Comparison of ENCODE assay signal across 14 cellular contexts in genomic region chr7:150519310-150519709, GRCh38. TPM values are rescaled to one million over a fixed set of nuclear protein-coding genes. Genes with fewer than 3 reads are reported as not detected.
A peak's percentile ranks its signal among the peaks of the same experiment; 100 is the strongest.
DNase-seq lines count a peak whose midpoint lies in the region; ATAC-seq and TF ChIP-seq lines count a peak whose summit lies in the region.
"Had no signal": no experiment of that assay in that cellular context is flagged by ENCODE, and none has a peak within 500 bp of the region (broad histone marks: within the 10 kb centered on the region; RNA-seq: fewer than 3 reads in every experiment).

No MANE protein-coding gene starts in this region.

- H3K27me3 Mint-ChIP-seq in activated T-helper 17 cell treated with anti-CD3 and anti-CD28 coated beads, Interleukin-2, amount 50 U/mL, for 72 hours, result no peaks in the 10 kb centered on the region
- H3K27me3 Mint-ChIP-seq in type B pancreatic cell, result peaks cover 13% of the 10 kb centered on the region

- H3K9me3 Mint-ChIP-seq in activated T-helper 17 cell treated with anti-CD3 and anti-CD28 coated beads, Interleukin-2, amount 50 U/mL, for 72 hours, result peaks cover 4% of the 10 kb centered on the region
- no peaks in the 10 kb centered on the region for H3K9me3 Mint-ChIP-seq in type B pancreatic cell
- H3K9me3 Mint-ChIP-seq: activated B cell treated with CpG ODN at 0.5 μM for 24 hours had no signal

- no peak for TF ChIP-seq CTCF in left ventricle myocardium inferior (IDR thresholded peaks at IDR 0.05; ENCODE audit: borderline replicate concordance)
- TF ChIP-seq CTCF in lower lobe of right lung (IDR thresholded peaks at IDR 0.05), result no peak
- no peak for TF ChIP-seq CTCF in transverse colon (IDR thresholded peaks at IDR 0.05)
- no peak for TF ChIP-seq CTCF in type B pancreatic cell (conservative IDR thresholded peaks at IDR 0.05)
- no peak for TF ChIP-seq CTCF in GM20000 (IDR thresholded peaks at IDR 0.05; ENCODE audit: extremely low read depth, missing control alignments)

- H3K27ac Mint-ChIP-seq in activated T-helper 17 cell treated with anti-CD3 and anti-CD28 coated beads, Interleukin-2, amount 50 U/mL, for 72 hours, result peak overlapping the region; percentile 91
- no peak overlapping the region for H3K27ac Mint-ChIP-seq in type B pancreatic cell
- H3K27ac Mint-ChIP-seq: activated B cell treated with CpG ODN at 0.5 μM for 24 hours had no signal

- intact Hi-C loops in left ventricle myocardium inferior (cut with micrococcal nuclease) (no loop called here), Right ventricle myocardium superior (cut with DNase I) (no loop called here), lower lobe of right lung (cut with DNase I) (no loop called here), transverse colon (cut with DNase I; ENCODE audit: low total_unique reads) (no loop called here)

- no peak for ATAC-seq in Right ventricle myocardium superior (ENCODE audit: poor library complexity)
- no peak for ATAC-seq in activated T-helper 17 cell treated with anti-CD3 and anti-CD28 coated beads, Interleukin-2, amount 50 U/mL, for 72 hours (replicated peaks)
- ATAC-seq in lower lobe of right lung, result no peak

- H3K27me3 ChIP-seq in left ventricle myocardium inferior (ENCODE audit: low read depth), result no peaks in the 10 kb centered on the region
- H3K27me3 ChIP-seq in lower lobe of right lung (ENCODE audit: low read depth), result no peaks in the 10 kb centered on the region
- H3K27me3 ChIP-seq in transverse colon, result no peaks in the 10 kb centered on the region

- H3K36me3 ChIP-seq in left ventricle myocardium inferior (peaks cover 16% of the 10 kb centered on the region), lower lobe of right lung (peaks cover 15% of the 10 kb centered on the region), transverse colon (no peaks in the 10 kb centered on the region)

- DNase-seq in left ventricle myocardium inferior (no peak), Right ventricle myocardium superior (no peak), lower lobe of right lung (no peak), transverse colon (no peak), type B pancreatic cell (ENCODE audit: extremely low spot score, unreplicated experiment) (no peak), GM20000 (ENCODE audit: low spot score) (no peak)
- DNase-seq in stimulated activated CD4-positive, alpha-beta T cell treated with anti-CD3 and anti-CD28 coated beads, Interleukin-4, amount 100 ng/mL, for 1 hour, result no peak
- DNase-seq: activated B cell treated with CpG ODN at 0.5 μM for 24 hours; NCI-H187; NCI-H510A treated with DMSO at 0.1 percent for 48 hours; stimulated activated CD4-positive, alpha-beta T cell treated with anti-CD3 and anti-CD28 coated beads, Interleukin-2, amount 100 ng/mL, for 48 hours had no signal

- H3K36me3 Mint-ChIP-seq in activated T-helper 17 cell treated with anti-CD3 and anti-CD28 coated beads, Interleukin-2, amount 50 U/mL, for 72 hours (ENCODE audit: low read depth), result peaks cover 54% of the 10 kb centered on the region
- no peaks in the 10 kb centered on the region for H3K36me3 Mint-ChIP-seq in type B pancreatic cell

- in situ Hi-C loops in transverse colon (cut with MboI; ENCODE audit: low pct_ligation_motif_present in 1 of 4, low pct_unique_long_range_greater_than_20kb in 1 of 4, low sequenced_read_pairs in 3 of 4), result no loop called here

- no peak for TF ChIP-seq POLR2A in transverse colon (IDR thresholded peaks at IDR 0.05)

- TF ChIP-seq EP300 in transverse colon (IDR thresholded peaks at IDR 0.05; ENCODE audit: low read depth), result no peak

- H3K4me1 ChIP-seq in left ventricle myocardium inferior (no peaks in the 10 kb centered on the region), lower lobe of right lung (no peaks in the 10 kb centered on the region), transverse colon (peaks cover 0 to 5% (median 0%) of the 10 kb centered on the region in 4 donors)

- H3K27ac ChIP-seq in left ventricle myocardium inferior (replicated peaks) (peak overlapping the region; percentile 86), lower lobe of right lung (peak overlapping the region; percentile 83), transverse colon (peak overlapping the region in 3 of 4 donors; percentile 2 to 64 (median 7))
- H3K27ac ChIP-seq: SK-N-MC had no signal

- H3K4me3 ChIP-seq in left ventricle myocardium inferior, result peak overlapping the region; percentile 68
- peak overlapping the region; percentile 63 for H3K4me3 ChIP-seq in lower lobe of right lung
- H3K4me3 ChIP-seq in transverse colon, result peak overlapping the region in 2 of 4 donors; percentile 26 to 28
- H3K4me3 ChIP-seq: SK-N-MC had no signal

- H3K4me3 Mint-ChIP-seq in activated T-helper 17 cell treated with anti-CD3 and anti-CD28 coated beads, Interleukin-2, amount 50 U/mL, for 72 hours, result peak overlapping the region; percentile 93
- H3K4me3 Mint-ChIP-seq in type B pancreatic cell, result no peak overlapping the region
- H3K4me3 Mint-ChIP-seq: activated B cell treated with CpG ODN at 0.5 μM for 24 hours had no signal

- WGBS in transverse colon (ENCODE audit: low coverage in 1 of 2), 2 donors, result 80% methylated on average over 2 of the region's 2 CpGs

- H3K9me3 ChIP-seq in left ventricle myocardium inferior (replicated peaks), result peaks cover 5% of the 10 kb centered on the region
- no peaks in the 10 kb centered on the region for H3K9me3 ChIP-seq in lower lobe of right lung
- no peaks in the 10 kb centered on the region for H3K9me3 ChIP-seq in transverse colon

- peaks cover 20% of the 10 kb centered on the region for H3K4me1 Mint-ChIP-seq in activated T-helper 17 cell treated with anti-CD3 and anti-CD28 coated beads, Interleukin-2, amount 50 U/mL, for 72 hours
- no peaks in the 10 kb centered on the region for H3K4me1 Mint-ChIP-seq in type B pancreatic cell (ENCODE audit: unreplicated experiment)

RNA-seq across cellular contexts. Expression of gene GIMAP7, which starts 4.6 kb away (rescaled TPM):
- total RNA-seq in left ventricle myocardium inferior (16.8 TPM), Right ventricle myocardium superior (22.2 TPM), lower lobe of right lung (49.4 TPM), transverse colon (10 to 100 TPM in 1 of 4 donors, 1 to 10 TPM in 2, under 1 TPM in 1; 1.00 to 11.9 (median 6.1) TPM), type B pancreatic cell (ENCODE audit: low replicate concordance) (not detected in 2 replicates)
- total RNA-seq in activated T-helper 17 cell treated with anti-CD3 and anti-CD28 coated beads, Interleukin-2, amount 50 U/mL, for 72 hours, result 10 to 100 TPM; 39.7 to 43.1 TPM
- total RNA-seq: activated B cell treated with CpG ODN at 0.5 μM for 24 hours, fibroblast of lung had no signal

RNA-seq across cellular contexts. Expression of gene GIMAP4, which starts 47.9 kb away (rescaled TPM):
- total RNA-seq in left ventricle myocardium inferior (31.2 TPM), Right ventricle myocardium superior (34.7 TPM), lower lobe of right lung (95.7 TPM), transverse colon (10 to 100 TPM in 3 of 4 donors, 1 to 10 TPM in 1; 7.1 to 37.6 (median 15.7) TPM), type B pancreatic cell (ENCODE audit: low replicate concordance) (not detected in 2 replicates)
- total RNA-seq in activated T-helper 17 cell treated with anti-CD3 and anti-CD28 coated beads, Interleukin-2, amount 50 U/mL, for 72 hours, result 100 to 1,000 TPM; 102 to 193 TPM
- total RNA-seq: fibroblast of lung had no signal

Comparison
In these comparisons a context has a peak if more than half of its experiments do, and no peak if none do; other contexts are left out.
1. H3K27ac ChIP-seq: peak in every context shown above with its lines; median percentile 86 in left ventricle myocardium inferior; 83 in lower lobe of right lung; 7 in transverse colon.